Comparison of ENCODE assay signal across 1 cellular context in the genomic region with DNA sequence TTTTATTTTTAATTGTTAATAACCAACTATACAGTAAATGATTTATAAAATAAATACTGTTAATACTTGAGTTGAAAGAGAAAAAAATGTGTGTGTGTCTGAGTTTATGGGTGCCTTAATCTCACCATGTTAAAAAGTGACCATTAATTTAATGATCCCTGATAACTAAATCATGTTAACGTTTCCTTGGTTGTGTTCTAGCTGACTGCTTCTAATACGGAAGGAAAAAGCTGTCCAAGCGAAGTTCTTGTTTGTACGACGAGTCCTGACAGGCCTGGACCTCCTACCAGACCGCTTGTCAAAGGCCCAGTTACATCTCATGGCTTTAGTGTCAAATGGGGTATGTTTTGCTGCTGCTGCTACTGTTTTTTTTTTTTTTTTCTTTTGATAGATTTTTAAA.
TF ChIP-seq lines count a peak whose summit lies in the region.

No MANE protein-coding gene starts in this region.

TF ChIP-seq in H1, 55 proteins besides CTCF, POLR2A, EP300 and RAD21 (continued from another document):
- TF ChIP-seq ATF2 (IDR thresholded peaks at IDR 0.05; ENCODE audit: low read length) (no peak), KDM4A (IDR thresholded peaks at IDR 0.05; ENCODE audit: low read depth, low read length, severe bottlenecking) (no peak), CBX5 (IDR thresholded peaks at IDR 0.05; ENCODE audit: low read depth, low read length) (no peak), SRF (IDR thresholded peaks at IDR 0.05; ENCODE audit: low read depth, low read length) (no peak), TCF12 (IDR thresholded peaks at IDR 0.05; ENCODE audit: low read depth, low read length) (no peak), GABPA (IDR thresholded peaks at IDR 0.05; ENCODE audit: borderline replicate concordance, insufficient read depth, low read length) (no peak)
